ENCODE assay signal across 1 cellular context in genomic region chr2:120398961-120399888, GRCh38.
TF ChIP-seq lines count a peak whose summit lies in the region.

No MANE protein-coding gene starts in this region.

TF ChIP-seq in HepG2, 621 proteins besides CTCF, POLR2A, EP300 and RAD21 (continued from another document and continues in another):
- TF ChIP-seq KIAA2018 (CRISPR knock-in tag; IDR thresholded peaks at IDR 0.05; ENCODE audit: borderline replicate concordance) (no peak), SMARCE1 (IDR thresholded peaks at IDR 0.05; ENCODE audit: borderline replicate concordance) (no peak), JUND (CRISPR knock-in tag; IDR thresholded peaks at IDR 0.05) (peak; percentile 48; the same call in 1 of the 2 replicates), ZNF615 (CRISPR knock-in tag; IDR thresholded peaks at IDR 0.05; ENCODE audit: borderline replicate concordance) (no peak), TFE3 (CRISPR knock-in tag; IDR thresholded peaks at IDR 0.05) (peak; percentile 82), ZNF75D (CRISPR knock-in tag; IDR thresholded peaks at IDR 0.05; ENCODE audit: borderline replicate concordance) (no peak), KLF15 (CRISPR knock-in tag; IDR thresholded peaks at IDR 0.05; ENCODE audit: borderline replicate concordance) (no peak), ELF3 (CRISPR knock-in tag; IDR thresholded peaks at IDR 0.05) (peak; percentile 99), POLR2AphosphoS5 (IDR thresholded peaks at IDR 0.05; ENCODE audit: low read depth, low read length) (no peak), ZNF274 (CRISPR knock-in tag; IDR thresholded peaks at IDR 0.05) (no peak), ZNF367 (CRISPR knock-in tag; IDR thresholded peaks at IDR 0.05; ENCODE audit: borderline replicate concordance) (no peak), ZNF335 (CRISPR knock-in tag; IDR thresholded peaks at IDR 0.05) (0 out of 2 replicates have a peak, but pooled peaks have one; percentile 65), U2AF2 (IDR thresholded peaks at IDR 0.05; ENCODE audit: low read depth, low read length) (no peak), MEIS2 (CRISPR knock-in tag; IDR thresholded peaks at IDR 0.05) (0 out of 2 replicates have a peak, but pooled peaks have one; percentile 18), ZNF782 (CRISPR knock-in tag; IDR thresholded peaks at IDR 0.05; ENCODE audit: borderline replicate concordance) (no peak), ZSCAN31 (CRISPR knock-in tag; IDR thresholded peaks at IDR 0.05; ENCODE audit: low read depth) (peak; percentile 75; the same call in 1 of the 2 replicates), ZNF431 (CRISPR knock-in tag; IDR thresholded peaks at IDR 0.05; ENCODE audit: borderline replicate concordance, low read depth) (no peak), PHB2 (IDR thresholded peaks at IDR 0.05; ENCODE audit: partially characterized antibody) (no peak), ZNF253 (CRISPR knock-in tag; IDR thresholded peaks at IDR 0.05; ENCODE audit: borderline replicate concordance) (no peak), HMG20A (CRISPR knock-in tag; IDR thresholded peaks at IDR 0.05; ENCODE audit: borderline replicate concordance) (0 out of 2 replicates have a peak, but pooled peaks have one; percentile 82), NKX3-1 (CRISPR knock-in tag; IDR thresholded peaks at IDR 0.05) (no peak), CENPBD1 (CRISPR knock-in tag; IDR thresholded peaks at IDR 0.05; ENCODE audit: borderline replicate concordance, low read depth) (no peak), NR1H2 (CRISPR knock-in tag; IDR thresholded peaks at IDR 0.05; ENCODE audit: borderline replicate concordance, low read depth) (no peak), POGK (CRISPR knock-in tag; conservative IDR thresholded peaks at IDR 0.05) (peak; percentile 93; the same call in 1 of the 2 replicates), HHEX (CRISPR knock-in tag; IDR thresholded peaks at IDR 0.05) (no peak), CHCHD3 (CRISPR knock-in tag; IDR thresholded peaks at IDR 0.05) (no peak), KLF6 (CRISPR knock-in tag; IDR thresholded peaks at IDR 0.05) (0 out of 2 replicates have a peak, but pooled peaks have one; percentile 56), KMT2B (CRISPR knock-in tag; IDR thresholded peaks at IDR 0.05) (peak; percentile 19; the same call in 1 of the 2 replicates), ZNF670 (CRISPR knock-in tag; IDR thresholded peaks at IDR 0.05; ENCODE audit: borderline replicate concordance) (peak; percentile 77; the same call in 1 of the 2 replicates), ZNF33B (CRISPR knock-in tag; IDR thresholded peaks at IDR 0.05) (no peak), SUZ12 (IDR thresholded peaks at IDR 0.05; ENCODE audit: low read depth, low read length) (no peak), SMAD3 (CRISPR knock-in tag; IDR thresholded peaks at IDR 0.05) (no peak; the same call in 1 of the 2 replicates), RELA (CRISPR knock-in tag; IDR thresholded peaks at IDR 0.05) (no peak; the same call in 1 of the 2 replicates), MXD3 (CRISPR knock-in tag; IDR thresholded peaks at IDR 0.05) (peak; percentile 74; the same call in 1 of the 2 replicates), PAF1 (CRISPR knock-in tag; IDR thresholded peaks at IDR 0.05) (no peak), ZBTB20 (CRISPR knock-in tag; IDR thresholded peaks at IDR 0.05; ENCODE audit: borderline replicate concordance, low read depth) (peak; percentile 83; the same call in 1 of the 2 replicates)
- TF ChIP-seq, protein P1, sequence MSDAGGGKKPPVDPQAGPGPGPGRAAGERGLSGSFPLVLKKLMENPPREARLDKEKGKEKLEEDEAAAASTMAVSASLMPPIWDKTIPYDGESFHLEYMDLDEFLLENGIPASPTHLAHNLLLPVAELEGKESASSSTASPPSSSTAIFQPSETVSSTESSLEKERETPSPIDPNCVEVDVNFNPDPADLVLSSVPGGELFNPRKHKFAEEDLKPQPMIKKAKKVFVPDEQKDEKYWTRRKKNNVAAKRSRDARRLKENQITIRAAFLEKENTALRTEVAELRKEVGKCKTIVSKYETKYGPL (CRISPR knock-in tag; IDR thresholded peaks at IDR 0.05) = no peak
- TF ChIP-seq, protein P2, sequence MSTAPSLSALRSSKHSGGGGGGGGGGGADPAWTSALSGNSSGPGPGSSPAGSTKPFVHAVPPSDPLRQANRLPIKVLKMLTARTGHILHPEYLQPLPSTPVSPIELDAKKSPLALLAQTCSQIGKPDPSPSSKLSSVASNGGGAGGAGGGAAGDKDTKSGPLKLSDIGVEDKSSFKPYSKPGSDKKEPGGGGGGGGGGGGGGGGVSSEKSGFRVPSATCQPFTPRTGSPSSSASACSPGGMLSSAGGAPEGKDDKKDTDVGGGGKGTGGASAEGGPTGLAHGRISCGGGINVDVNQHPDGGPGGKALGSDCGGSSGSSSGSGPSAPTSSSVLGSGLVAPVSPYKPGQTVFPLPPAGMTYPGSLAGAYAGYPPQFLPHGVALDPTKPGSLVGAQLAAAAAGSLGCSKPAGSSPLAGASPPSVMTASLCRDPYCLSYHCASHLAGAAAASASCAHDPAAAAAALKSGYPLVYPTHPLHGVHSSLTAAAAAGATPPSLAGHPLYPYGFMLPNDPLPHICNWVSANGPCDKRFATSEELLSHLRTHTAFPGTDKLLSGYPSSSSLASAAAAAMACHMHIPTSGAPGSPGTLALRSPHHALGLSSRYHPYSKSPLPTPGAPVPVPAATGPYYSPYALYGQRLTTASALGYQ (CRISPR knock-in tag; IDR thresholded peaks at IDR 0.05) = peak; percentile 91
- TF ChIP-seq, protein P3, sequence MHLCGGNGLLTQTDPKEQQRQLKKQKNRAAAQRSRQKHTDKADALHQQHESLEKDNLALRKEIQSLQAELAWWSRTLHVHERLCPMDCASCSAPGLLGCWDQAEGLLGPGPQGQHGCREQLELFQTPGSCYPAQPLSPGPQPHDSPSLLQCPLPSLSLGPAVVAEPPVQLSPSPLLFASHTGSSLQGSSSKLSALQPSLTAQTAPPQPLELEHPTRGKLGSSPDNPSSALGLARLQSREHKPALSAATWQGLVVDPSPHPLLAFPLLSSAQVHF (CRISPR knock-in tag; IDR thresholded peaks at IDR 0.05) = no peak
- TF ChIP-seq, protein P4, sequence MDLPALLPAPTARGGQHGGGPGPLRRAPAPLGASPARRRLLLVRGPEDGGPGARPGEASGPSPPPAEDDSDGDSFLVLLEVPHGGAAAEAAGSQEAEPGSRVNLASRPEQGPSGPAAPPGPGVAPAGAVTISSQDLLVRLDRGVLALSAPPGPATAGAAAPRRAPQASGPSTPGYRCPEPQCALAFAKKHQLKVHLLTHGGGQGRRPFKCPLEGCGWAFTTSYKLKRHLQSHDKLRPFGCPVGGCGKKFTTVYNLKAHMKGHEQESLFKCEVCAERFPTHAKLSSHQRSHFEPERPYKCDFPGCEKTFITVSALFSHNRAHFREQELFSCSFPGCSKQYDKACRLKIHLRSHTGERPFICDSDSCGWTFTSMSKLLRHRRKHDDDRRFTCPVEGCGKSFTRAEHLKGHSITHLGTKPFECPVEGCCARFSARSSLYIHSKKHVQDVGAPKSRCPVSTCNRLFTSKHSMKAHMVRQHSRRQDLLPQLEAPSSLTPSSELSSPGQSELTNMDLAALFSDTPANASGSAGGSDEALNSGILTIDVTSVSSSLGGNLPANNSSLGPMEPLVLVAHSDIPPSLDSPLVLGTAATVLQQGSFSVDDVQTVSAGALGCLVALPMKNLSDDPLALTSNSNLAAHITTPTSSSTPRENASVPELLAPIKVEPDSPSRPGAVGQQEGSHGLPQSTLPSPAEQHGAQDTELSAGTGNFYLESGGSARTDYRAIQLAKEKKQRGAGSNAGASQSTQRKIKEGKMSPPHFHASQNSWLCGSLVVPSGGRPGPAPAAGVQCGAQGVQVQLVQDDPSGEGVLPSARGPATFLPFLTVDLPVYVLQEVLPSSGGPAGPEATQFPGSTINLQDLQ (CRISPR knock-in tag; IDR thresholded peaks at IDR 0.05) = no peak
- TF ChIP-seq, protein P5, sequence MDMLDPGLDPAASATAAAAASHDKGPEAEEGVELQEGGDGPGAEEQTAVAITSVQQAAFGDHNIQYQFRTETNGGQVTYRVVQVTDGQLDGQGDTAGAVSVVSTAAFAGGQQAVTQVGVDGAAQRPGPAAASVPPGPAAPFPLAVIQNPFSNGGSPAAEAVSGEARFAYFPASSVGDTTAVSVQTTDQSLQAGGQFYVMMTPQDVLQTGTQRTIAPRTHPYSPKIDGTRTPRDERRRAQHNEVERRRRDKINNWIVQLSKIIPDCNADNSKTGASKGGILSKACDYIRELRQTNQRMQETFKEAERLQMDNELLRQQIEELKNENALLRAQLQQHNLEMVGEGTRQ (IDR thresholded peaks at IDR 0.05; ENCODE audit: low read depth, low read length) = no peak
- TF ChIP-seq, protein P5 (CRISPR knock-in tag; IDR thresholded peaks at IDR 0.05; ENCODE audit: borderline replicate concordance) = no peak
